ENCODE assay signal across 1 cellular context in genomic region chr12:120422892-120423456, GRCh38.
TF ChIP-seq lines count a peak whose summit lies in the region.

No MANE protein-coding gene starts in this region.

TF ChIP-seq in HepG2, 621 proteins besides CTCF, POLR2A, EP300 and RAD21:
- TF ChIP-seq ZNF629 (CRISPR knock-in tag; conservative IDR thresholded peaks at IDR 0.05) (peak; percentile 53), ZNF558 (CRISPR knock-in tag; IDR thresholded peaks at IDR 0.05; ENCODE audit: borderline replicate concordance) (no peak)
